Comparison of ENCODE assay signal across 15 cellular contexts in the genomic region with DNA sequence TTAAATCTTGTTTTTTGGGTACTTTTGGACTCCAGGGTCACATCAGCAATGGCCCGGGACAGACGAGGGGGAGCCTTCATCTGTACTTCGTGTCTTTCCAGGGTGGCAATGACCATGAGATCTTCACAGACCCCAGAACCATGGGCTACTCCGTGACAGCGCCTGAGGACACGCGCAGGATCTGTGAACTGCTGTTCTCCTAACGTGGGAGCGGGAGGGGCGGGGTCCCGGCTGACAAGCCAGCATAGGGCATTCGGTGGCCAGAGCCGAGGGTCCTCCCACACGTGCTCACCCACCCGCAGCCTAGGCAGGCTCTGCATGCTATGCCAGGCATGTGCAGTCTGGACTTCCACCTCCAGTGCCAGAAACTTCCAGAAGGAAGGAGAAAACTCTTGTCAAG. TPM values are rescaled to one million over a fixed set of nuclear protein-coding genes. Genes with fewer than 3 reads are reported as not detected.
DNase-seq lines count a peak whose midpoint lies in the region; FAIRE-seq and TF ChIP-seq lines count a peak whose summit lies in the region.
"Had no signal": no experiment of that assay in that cellular context is flagged by ENCODE, and none has a peak within 500 bp of the region (broad histone marks: within the 10 kb centered on the region; RNA-seq: fewer than 3 reads in every experiment).

No MANE protein-coding gene starts in this region.

- DNase-seq in GM12892 (ENCODE audit: insufficient read length) (no peak), RWPE1 (ENCODE audit: low spot score) (no peak), neuronal stem cell (ENCODE audit: low spot score) (no peak), COLO829 (ENCODE audit: low spot score) (no peak), KBM-7 (no peak), GF-D8 (lab: John Stamatoyannopoulos, UW) (no peak)
- DNase-seq: amniotic stem cell; DMS 273 treated with DMSO at 0.1 percent for 48 hours; NCI-H187 treated with DMSO at 0.1 percent for 48 hours; NK-92 treated with Interleukin-12 subunit alpha and Interleukin-12 subunit beta, amount 100 ng/mL, for 24 hours; T-helper 2 cell had no signal

- no peak overlapping the region for H2AK5ac ChIP-seq in neuronal stem cell (ENCODE audit: low read depth, low read length)

- no peaks in the 10 kb centered on the region for H3K9me3 ChIP-seq in neuronal stem cell (replicated peaks in 1 of 2; ENCODE audit: control insufficient read depth in 2 of 2, insufficient read depth in 1 of 2, low read depth in 1 of 2, low read length in 2 of 2)
- H3K9me3 ChIP-seq: mucosa of descending colon, tibial artery had no signal

- H2BK5ac ChIP-seq in neuronal stem cell (ENCODE audit: low read length), result no peak overlapping the region

- H3K36me3 ChIP-seq in neuronal stem cell (replicated peaks in 1 of 2; ENCODE audit: control insufficient read depth in 2 of 2, insufficient read depth in 2 of 2, low read length in 2 of 2), result peaks cover 31 to 74% of the 10 kb centered on the region in 2 donors

- H3K9ac ChIP-seq in neuronal stem cell (ENCODE audit: low read depth, low read length, poor library complexity), result no peak overlapping the region

- H3K27ac ChIP-seq in RWPE1 (peak overlapping the region; percentile 96), neuronal stem cell (replicated peaks; ENCODE audit: low read length) (no peak overlapping the region)
- H3K27ac ChIP-seq: tibial artery had no signal

- no peaks in the 10 kb centered on the region for H3K27me3 ChIP-seq in neuronal stem cell (ENCODE audit: control insufficient read depth in 3 of 3, insufficient read depth in 3 of 3, low read depth in 1 of 3, low read length in 3 of 3)
- H3K27me3 ChIP-seq: tibial artery had no signal

- H2BK120ac ChIP-seq in neuronal stem cell (ENCODE audit: low read depth, low read length), result no peak overlapping the region

- peak overlapping the region; percentile 82 for H3K23ac ChIP-seq in neuronal stem cell (ENCODE audit: low read depth, low read length, poor library complexity)

- WGBS in neuronal stem cell (ENCODE audit: extremely low coverage in 2 of 2, insufficient read length in 2 of 2, insufficient replicate concordance in 1 of 2), 2 donors, result no CpG with 5 or more reads among the region's 15 CpGs

- no peak overlapping the region for H3K4ac ChIP-seq in neuronal stem cell (ENCODE audit: low read length)

- no peak for FAIRE-seq in GM12892 (lab: Jason Lieb, UNC)
- FAIRE-seq: endometrium had no signal

- H3K18ac ChIP-seq in neuronal stem cell (ENCODE audit: low read length), result peak overlapping the region; percentile 42

- H3K79me1 ChIP-seq in neuronal stem cell (ENCODE audit: low read depth, low read length), result peaks cover 3% of the 10 kb centered on the region

- H2AFZ ChIP-seq in neuronal stem cell (ENCODE audit: low read length), result no peak overlapping the region

- in situ Hi-C loops in KBM-7 (cut with MboI; ENCODE audit: low pct_unique_long_range_greater_than_20kb, low sequenced_read_pairs), result no loop called here

- H2BK12ac ChIP-seq in neuronal stem cell (ENCODE audit: low read length), result no peak overlapping the region

- POLR2A ChIA-PET in RWPE1 (lab: Yijun Ruan, JAX; ENCODE audit: low non-redundant PET), result no interaction called here

- no peak overlapping the region for H3K4me3 ChIP-seq in neuronal stem cell (ENCODE audit: low read length in 2 of 2)
- H3K4me3 ChIP-seq: mucosa of descending colon, tibial artery had no signal

- no peak for TF ChIP-seq CTCF in RWPE1 (conservative IDR thresholded peaks at IDR 0.05; ENCODE audit: low read depth)

- peak; percentile 35; the same call in 1 of the 2 replicates for TF ChIP-seq POLR2A in GM12892 (IDR thresholded peaks at IDR 0.05; ENCODE audit: low read depth, low read length)

- H2BK15ac ChIP-seq in neuronal stem cell (ENCODE audit: low read length), result no peak overlapping the region

- no peak overlapping the region for H3K4me2 ChIP-seq in neuronal stem cell (ENCODE audit: insufficient read depth, low read length, poor library complexity, severe bottlenecking)

- H4K91ac ChIP-seq in neuronal stem cell (ENCODE audit: low read depth, low read length, poor library complexity), result no peak overlapping the region

- CTCF ChIA-PET in RWPE1 (lab: Yijun Ruan, JAX), result no interaction called here

- no peak overlapping the region for H3K14ac ChIP-seq in neuronal stem cell (ENCODE audit: low read length)

- H4K8ac ChIP-seq in neuronal stem cell (ENCODE audit: low read depth, low read length), result no peak overlapping the region

- peaks cover 5% of the 10 kb centered on the region in 2 donors for H3K4me1 ChIP-seq in neuronal stem cell (ENCODE audit: control insufficient read depth in 2 of 2, insufficient read depth in 1 of 2, low read depth in 1 of 2, low read length in 2 of 2)

RNA-seq across cellular contexts. Expression of a gene that starts 21.2 kb away (rescaled TPM):
- polyA plus RNA-seq in GM12892 (2012; ENCODE audit: missing spikeins), result 46.9 TPM
- 107 TPM for polyA plus RNA-seq in neuronal stem cell (2013, experiment 1 of 2)
- polyA plus RNA-seq in neuronal stem cell (2013, experiment 2 of 2), result 99.5 TPM

RNA-seq across cellular contexts. Expression of a gene that starts 34.5 kb away (rescaled TPM):
- 0.28 TPM for polyA plus RNA-seq in GM12892 (2012; ENCODE audit: missing spikeins)
- not detected for polyA plus RNA-seq in neuronal stem cell (2013, experiment 1 of 2)
- not detected for polyA plus RNA-seq in neuronal stem cell (2013, experiment 2 of 2)
- polyA plus RNA-seq: BJ had no signal

RNA-seq across cellular contexts. Expression of a gene that starts 50.0 kb away (rescaled TPM):
- polyA plus RNA-seq in GM12892 (2012; ENCODE audit: missing spikeins), result 26.7 TPM
- 12.2 TPM for polyA plus RNA-seq in neuronal stem cell (2013, experiment 1 of 2)
- 12.4 TPM for polyA plus RNA-seq in neuronal stem cell (2013, experiment 2 of 2)

RNA-seq across cellular contexts. Expression of a gene that starts 50.2 kb away (rescaled TPM):
- polyA plus RNA-seq in GM12892 (2012; ENCODE audit: missing spikeins), result 15.8 TPM
- polyA plus RNA-seq in neuronal stem cell (2013, experiment 1 of 2), result 8.6 TPM
- 8.2 TPM for polyA plus RNA-seq in neuronal stem cell (2013, experiment 2 of 2)
